ENCODE assay signal across 17 cellular contexts in genomic region chr12:3015356-3015755, GRCh38. TPM values are rescaled to one million over a fixed set of nuclear protein-coding genes. Genes with fewer than 3 reads are reported as not detected.
A peak's percentile ranks its signal among the peaks of the same experiment; 100 is the strongest.
DNase-seq lines count a peak whose midpoint lies in the region; ATAC-seq, FAIRE-seq and TF ChIP-seq lines count a peak whose summit lies in the region.
"Had no signal": no experiment of that assay in that cellular context is flagged by ENCODE, and none has a peak within 500 bp of the region (broad histone marks: within the 10 kb centered on the region; RNA-seq: fewer than 3 reads in every experiment).

No MANE protein-coding gene starts in this region.

- H3K27ac ChIP-seq in IMR-90 (ENCODE audit: insufficient read depth, low read length) = no peak overlapping the region
- peak overlapping the region; percentile 71; the same call in 1 of the 2 replicates for H3K27ac ChIP-seq in SJCRH30
- peak overlapping the region; percentile 45 for H3K27ac ChIP-seq in endothelial cell of umbilical vein (ENCODE audit: insufficient read depth, low read depth, low read length)
- peak overlapping the region in 3 of 4 donors; percentile 54 to 84 (median 60) for H3K27ac ChIP-seq in upper lobe of left lung
- H3K27ac ChIP-seq: A549, C4-2B, HL-60 had no signal

- dilution Hi-C loops in IMR-90 (cut with HindIII; ENCODE audit: low sequenced_read_pairs, unreplicated experiment) = no loop called here
- dilution Hi-C loops in endothelial cell of umbilical vein (cut with MboI; ENCODE audit: extremely low pct_ligation_motif_present, low sequenced_read_pairs) = no loop called here

- no peak overlapping the region for H2BK5ac ChIP-seq in IMR-90 (ENCODE audit: low read depth, low read length, poor library complexity, severe bottlenecking)

- no peak overlapping the region for H2BK20ac ChIP-seq in IMR-90 (ENCODE audit: low read depth, low read length)

- peak overlapping the region; percentile 47 for H2AK9ac ChIP-seq in IMR-90 (replicated peaks; ENCODE audit: low read depth, low read length, poor library complexity)

- peaks cover 13% of the 10 kb centered on the region; the same call in 1 of the 2 replicates for H3K9me1 ChIP-seq in IMR-90 (ENCODE audit: insufficient read depth, low read length)
- H3K9me1 ChIP-seq in endothelial cell of umbilical vein (replicated peaks; ENCODE audit: control insufficient read depth, extremely low read depth, insufficient read depth, low read length) = no peaks in the 10 kb centered on the region

- H3K27me3 ChIP-seq in IMR-90 (ENCODE audit: control insufficient read depth, insufficient read depth, low read length) = no peaks in the 10 kb centered on the region
- H3K27me3 ChIP-seq in SJCRH30 = no peaks in the 10 kb centered on the region
- no peaks in the 10 kb centered on the region for H3K27me3 ChIP-seq in endothelial cell of umbilical vein (ENCODE audit: control insufficient read depth in 2 of 2, insufficient read depth in 2 of 2, low read length in 2 of 2)
- H3K27me3 ChIP-seq in upper lobe of left lung = no peaks in the 10 kb centered on the region
- H3K27me3 ChIP-seq: BE2C had no signal

- no peak overlapping the region for H3K4ac ChIP-seq in IMR-90 (ENCODE audit: low read depth, low read length)

- POLR2A ChIA-PET in IMR-90 (lab: Charles Lee; ENCODE audit: unreplicated experiment) (no interaction called here), endothelial cell of umbilical vein (lab: Charles Lee) (no interaction called here)

- CTCF ChIA-PET in IMR-90 (lab: Yijun Ruan, JAX) (no interaction called here), endothelial cell of umbilical vein (lab: Charles Lee) (no interaction called here)

- TF ChIP-seq CTCF in IMR-90 (conservative IDR thresholded peaks at IDR 0.05; ENCODE audit: low read depth, low read length) (no peak), endothelial cell of umbilical vein (IDR thresholded peaks at IDR 0.05; ENCODE audit: extremely low read depth in 1 of 2, insufficient read depth in 1 of 2, low read depth in 1 of 2, low read length in 2 of 2) (no peak), upper lobe of left lung (IDR thresholded peaks at IDR 0.05) (no peak)

- H3K79me2 ChIP-seq in endothelial cell of umbilical vein (ENCODE audit: control insufficient read depth, insufficient read depth, low read length) = no peaks in the 10 kb centered on the region

- H3K4me2 ChIP-seq in IMR-90 (ENCODE audit: low read depth, low read length) = no peak overlapping the region
- no peak overlapping the region for H3K4me2 ChIP-seq in endothelial cell of umbilical vein (ENCODE audit: insufficient read depth, low read length)
- H3K4me2 ChIP-seq: A549 had no signal

- BruUV-seq in IMR-90 (replicated peaks; lab: Mats Ljungman, UMichigan) (no TSS peak), endothelial cell of umbilical vein (replicated peaks; lab: Mats Ljungman, UMichigan) (no TSS peak)

- H3K79me1 ChIP-seq in IMR-90 (ENCODE audit: low read depth in 1 of 2, low read length in 2 of 2) = no peaks in the 10 kb centered on the region; a peak in 1 of 4 replicates

- H2BK15ac ChIP-seq in IMR-90 (ENCODE audit: low read depth, low read length) = no peak overlapping the region

- in situ Hi-C loops in IMR-90 (cut with MboI; ENCODE audit: low sequenced_read_pairs) = no loop called here

- H4K20me1 ChIP-seq in IMR-90 (ENCODE audit: insufficient read depth, low read length) (no peaks in the 10 kb centered on the region; the same call in 1 of the 2 replicates), endothelial cell of umbilical vein (replicated peaks; ENCODE audit: control insufficient read depth, extremely low read depth, insufficient read depth, low read length) (no peaks in the 10 kb centered on the region)

- no peak for TF ChIP-seq RAD21 in IMR-90 (IDR thresholded peaks at IDR 0.05; ENCODE audit: low read length)

- H2AFZ ChIP-seq in IMR-90 (replicated peaks; ENCODE audit: low read length, poor library complexity) (no peak overlapping the region), endothelial cell of umbilical vein (ENCODE audit: low read depth, low read length) (no peak overlapping the region)

- no peak overlapping the region for H3K23ac ChIP-seq in IMR-90 (ENCODE audit: low read depth, low read length)

- peaks cover 3% of the 10 kb centered on the region for H3K4me1 ChIP-seq in IMR-90 (ENCODE audit: control insufficient read depth, insufficient read depth, low read length)
- peaks cover 34% of the 10 kb centered on the region for H3K4me1 ChIP-seq in SJCRH30
- peaks cover 20% of the 10 kb centered on the region for H3K4me1 ChIP-seq in endothelial cell of umbilical vein (ENCODE audit: control insufficient read depth, extremely low read depth, insufficient read depth, low read length)
- H3K4me1 ChIP-seq in upper lobe of left lung = peaks cover 14 to 30% (median 21%) of the 10 kb centered on the region in 4 donors
- H3K4me1 ChIP-seq: A549, BE2C, HAP-1 had no signal

- H3K36me3 ChIP-seq in IMR-90 (ENCODE audit: control insufficient read depth, insufficient read depth, low read length) (peaks cover 10% of the 10 kb centered on the region), SJCRH30 (peaks cover 34% of the 10 kb centered on the region), endothelial cell of umbilical vein (ENCODE audit: control insufficient read depth in 2 of 2, extremely low read depth in 1 of 2, insufficient read depth in 2 of 2, low read length in 2 of 2) (peaks cover 0 to 20% of the 10 kb centered on the region in 2 experiments), upper lobe of left lung (peaks cover 0 to 62% (median 10%) of the 10 kb centered on the region in 4 donors)
- H3K36me3 ChIP-seq: BE2C had no signal

- intact Hi-C loops in IMR-90 (cut with micrococcal nuclease) (no loop called here), endothelial cell of umbilical vein (cut with micrococcal nuclease) (loop anchor here (2.0 kb wide), 2 partner anchors 17 to 57 kb away; partner anchors contain the start of gene TEAD4)

- WGBS in IMR-90 (ENCODE audit: extremely low coverage in 2 of 2, insufficient read length in 1 of 2), 2 experiments = 80% methylated on average over 2 of the region's 12 CpGs; no CpG with 5 or more reads in 1 of the 2 experiments
- WGBS in upper lobe of left lung, 2 donors = 96 to 97% methylated on average over 9 to 12 of the region's 12 CpGs

- H3K4me3 ChIP-seq in IMR-90 (ENCODE audit: insufficient read depth, low read depth, low read length) = no peak overlapping the region
- H3K4me3 ChIP-seq in SJCRH30 = no peak overlapping the region
- H3K4me3 ChIP-seq in endothelial cell of umbilical vein (replicated peaks in 1 of 3; ENCODE audit: insufficient read depth in 1 of 3, low read depth in 1 of 3, low read length in 3 of 3) = no peak overlapping the region
- no peak overlapping the region for H3K4me3 ChIP-seq in upper lobe of left lung
- H3K4me3 ChIP-seq: A549, HAP-1 had no signal

- H3K14ac ChIP-seq in IMR-90 (replicated peaks; ENCODE audit: low read depth, low read length) = no peak overlapping the region

- H3K9me3 ChIP-seq in IMR-90 (ENCODE audit: control insufficient read depth, insufficient read depth, low read length) (no peaks in the 10 kb centered on the region), SJCRH30 (replicated peaks) (no peaks in the 10 kb centered on the region), endothelial cell of umbilical vein (replicated peaks; ENCODE audit: control insufficient read depth, insufficient read depth, low read length) (no peaks in the 10 kb centered on the region), upper lobe of left lung (no peaks in the 10 kb centered on the region)
- H3K9me3 ChIP-seq: A549, BE2C, HAP-1 had no signal

- no peak overlapping the region for H3K18ac ChIP-seq in IMR-90 (ENCODE audit: low read depth, low read length)

- no peak for FAIRE-seq in endothelial cell of umbilical vein (lab: Jason Lieb, UNC)
- FAIRE-seq: A549, G401.6, GM12891 had no signal

- no peak overlapping the region for H3K9ac ChIP-seq in IMR-90 (ENCODE audit: low read depth, low read length)
- no peak overlapping the region for H3K9ac ChIP-seq in endothelial cell of umbilical vein (replicated peaks; ENCODE audit: extremely low read depth, insufficient read depth, low read length)

- H3K56ac ChIP-seq in IMR-90 (ENCODE audit: extremely low read depth, insufficient read depth, low read length) = no peak overlapping the region

- H4K8ac ChIP-seq in IMR-90 (ENCODE audit: low read depth in 2 of 2, low read length in 2 of 2) = no peak overlapping the region

- DNase-seq in IMR-90 = no peak
- no peak for DNase-seq in SJCRH30
- DNase-seq in endothelial cell of umbilical vein (ENCODE audit: low read depth, low spot score) = no peak
- DNase-seq in upper lobe of left lung = peak in 1 of 2 donors; percentile 54
- DNase-seq in stimulated activated CD4-positive, alpha-beta T cell treated with anti-CD3 and anti-CD28 coated beads, Interleukin-2, amount 100 ng/mL, for 24 hours = no peak
- DNase-seq in cerebellum (ENCODE audit: low spot score) = no peak
- DNase-seq: BE2C; CD4-positive, alpha-beta memory T cell; DMS79 treated with DMSO at 0.1 percent for 48 hours; EL; GOT3 had no signal

- no peak overlapping the region for H2BK120ac ChIP-seq in IMR-90 (ENCODE audit: low read depth, low read length)

- no peak for TF ChIP-seq POLR2A in IMR-90 (IDR thresholded peaks at IDR 0.05; ENCODE audit: low read depth, low read length)
- no peak for TF ChIP-seq POLR2A in endothelial cell of umbilical vein (IDR thresholded peaks at IDR 0.05; ENCODE audit: low read depth, low read length)
- no peak for TF ChIP-seq POLR2A in upper lobe of left lung (IDR thresholded peaks at IDR 0.05)

- ATAC-seq in IMR-90 (ENCODE audit: low read depth) (no peak), upper lobe of left lung (ENCODE audit: low FRiP score in 2 of 2) (no peak)
- ATAC-seq: A549 had no signal

- H4K91ac ChIP-seq in IMR-90 (ENCODE audit: insufficient read depth, low read depth, low read length) = no peak overlapping the region

- no peak overlapping the region for H4K5ac ChIP-seq in IMR-90 (ENCODE audit: low read depth, low read length)

- no peak for TF ChIP-seq EP300 in upper lobe of left lung (IDR thresholded peaks at IDR 0.05)

- H2AK5ac ChIP-seq in IMR-90 (ENCODE audit: low read depth, low read length) = no peak overlapping the region

RNA-seq across cellular contexts. Expression of gene TEAD4, which starts 56.2 kb away (rescaled TPM):
- 8.8 and 10.8 TPM in 2 replicates for total RNA-seq in IMR-90 (2012; rRNA removed)
- polyA plus RNA-seq in IMR-90 (2012; rRNA removed) = 24.9 and 30.8 TPM in 2 replicates
- 23.3 and 24.4 TPM in 2 replicates for polyA plus RNA-seq in IMR-90 (2012; cell fraction: cytosol; rRNA removed)
- 20.3 and 37.5 TPM in 2 replicates for polyA plus RNA-seq in IMR-90 (2012; cell fraction: nucleus; rRNA removed; ENCODE audit: low replicate concordance)
- 58.2 and 59.0 TPM in 2 replicates for total RNA-seq in SJCRH30 (2014; rRNA removed; shearing (Covaris generic))
- total RNA-seq in endothelial cell of umbilical vein = 39.4 and 46.0 TPM in 2 replicates
- 34.4 and 38.4 TPM in 2 replicates for polyA plus RNA-seq in endothelial cell of umbilical vein
- polyA plus RNA-seq in endothelial cell of umbilical vein (2011; cell fraction: cytosol; rRNA removed) = 37.7 and 40.5 TPM in 2 replicates
- 28.5 and 31.2 TPM in 2 replicates for polyA plus RNA-seq in endothelial cell of umbilical vein (2011; cell fraction: nucleus; rRNA removed)
- polyA plus RNA-seq in endothelial cell of umbilical vein (2012) = 34.3 and 48.3 TPM in 2 replicates
- 20.7 and 22.7 TPM in 2 replicates for polyA minus RNA-seq in endothelial cell of umbilical vein
- polyA minus RNA-seq in endothelial cell of umbilical vein (2011; cell fraction: cytosol; rRNA and poly(A)+ RNA removed) = 31.2 TPM
- 8.4 and 17.5 TPM in 2 replicates for polyA minus RNA-seq in endothelial cell of umbilical vein (2011; cell fraction: nucleus; rRNA and poly(A)+ RNA removed)
- total RNA-seq in upper lobe of left lung = 10 to 100 TPM; 14.5 to 52.0 (median 43.2) TPM
- total RNA-seq in cerebellum = 1.6 TPM
- total RNA-seq: CD4-positive, alpha-beta memory T cell had no signal
- polyA plus RNA-seq: CD4-positive, alpha-beta memory T cell had no signal
